ENCODE assay signal across 1 cellular context in the genomic region with DNA sequence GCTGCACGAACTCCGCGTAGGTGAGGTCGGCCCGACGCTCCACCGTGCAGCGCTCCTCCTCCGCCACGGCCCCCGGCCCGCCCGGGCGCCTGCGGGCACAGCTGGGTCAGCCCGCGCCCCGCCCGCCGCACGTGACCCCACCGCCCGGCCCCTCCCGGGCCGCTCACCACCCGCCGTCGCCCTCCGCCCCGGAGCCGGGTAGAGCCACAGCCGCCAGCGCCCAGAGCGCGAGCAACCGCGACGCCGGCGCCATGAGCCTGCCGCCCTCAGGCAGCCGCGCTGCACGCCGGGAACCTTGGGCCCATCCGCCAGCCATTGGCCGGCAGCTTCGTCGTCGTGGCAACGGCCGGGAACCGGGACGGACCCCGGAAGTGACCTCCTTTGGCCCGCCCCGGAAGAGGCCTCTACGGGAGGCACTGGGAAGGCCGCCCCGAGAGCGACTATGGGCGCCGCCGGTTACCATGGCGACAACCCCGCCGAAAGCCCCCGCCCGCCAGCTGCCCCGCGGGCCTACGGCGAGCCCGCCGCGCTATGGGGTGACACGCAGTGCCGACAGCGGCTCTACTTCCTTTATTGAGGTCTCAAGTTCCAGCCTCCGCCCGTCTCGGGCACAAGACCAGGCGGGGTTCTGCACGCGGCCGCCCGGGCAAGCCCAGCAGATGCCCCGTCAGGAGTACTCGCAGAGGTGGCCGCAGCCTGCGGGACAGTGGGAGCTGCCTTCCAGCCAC.
TF ChIP-seq lines count a peak whose summit lies in the region.

A gene with protein sequence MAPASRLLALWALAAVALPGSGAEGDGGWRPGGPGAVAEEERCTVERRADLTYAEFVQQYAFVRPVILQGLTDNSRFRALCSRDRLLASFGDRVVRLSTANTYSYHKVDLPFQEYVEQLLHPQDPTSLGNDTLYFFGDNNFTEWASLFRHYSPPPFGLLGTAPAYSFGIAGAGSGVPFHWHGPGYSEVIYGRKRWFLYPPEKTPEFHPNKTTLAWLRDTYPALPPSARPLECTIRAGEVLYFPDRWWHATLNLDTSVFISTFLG (minus strand): TSS at position 268 of the 728 bp plus-strand sequence. CDS start 15 bp downstream, at position 253.

TF ChIP-seq in HEK293, 187 proteins besides CTCF, POLR2A, EP300 and RAD21 (continued from another document):
- TF ChIP-seq, protein P1, sequence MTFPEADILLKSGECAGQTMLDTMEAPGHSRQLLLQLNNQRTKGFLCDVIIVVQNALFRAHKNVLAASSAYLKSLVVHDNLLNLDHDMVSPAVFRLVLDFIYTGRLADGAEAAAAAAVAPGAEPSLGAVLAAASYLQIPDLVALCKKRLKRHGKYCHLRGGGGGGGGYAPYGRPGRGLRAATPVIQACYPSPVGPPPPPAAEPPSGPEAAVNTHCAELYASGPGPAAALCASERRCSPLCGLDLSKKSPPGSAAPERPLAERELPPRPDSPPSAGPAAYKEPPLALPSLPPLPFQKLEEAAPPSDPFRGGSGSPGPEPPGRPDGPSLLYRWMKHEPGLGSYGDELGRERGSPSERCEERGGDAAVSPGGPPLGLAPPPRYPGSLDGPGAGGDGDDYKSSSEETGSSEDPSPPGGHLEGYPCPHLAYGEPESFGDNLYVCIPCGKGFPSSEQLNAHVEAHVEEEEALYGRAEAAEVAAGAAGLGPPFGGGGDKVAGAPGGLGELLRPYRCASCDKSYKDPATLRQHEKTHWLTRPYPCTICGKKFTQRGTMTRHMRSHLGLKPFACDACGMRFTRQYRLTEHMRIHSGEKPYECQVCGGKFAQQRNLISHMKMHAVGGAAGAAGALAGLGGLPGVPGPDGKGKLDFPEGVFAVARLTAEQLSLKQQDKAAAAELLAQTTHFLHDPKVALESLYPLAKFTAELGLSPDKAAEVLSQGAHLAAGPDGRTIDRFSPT (tag by site-specific recombination; IDR thresholded peaks at IDR 0.05): peak; percentile 71
- TF ChIP-seq, protein P2, sequence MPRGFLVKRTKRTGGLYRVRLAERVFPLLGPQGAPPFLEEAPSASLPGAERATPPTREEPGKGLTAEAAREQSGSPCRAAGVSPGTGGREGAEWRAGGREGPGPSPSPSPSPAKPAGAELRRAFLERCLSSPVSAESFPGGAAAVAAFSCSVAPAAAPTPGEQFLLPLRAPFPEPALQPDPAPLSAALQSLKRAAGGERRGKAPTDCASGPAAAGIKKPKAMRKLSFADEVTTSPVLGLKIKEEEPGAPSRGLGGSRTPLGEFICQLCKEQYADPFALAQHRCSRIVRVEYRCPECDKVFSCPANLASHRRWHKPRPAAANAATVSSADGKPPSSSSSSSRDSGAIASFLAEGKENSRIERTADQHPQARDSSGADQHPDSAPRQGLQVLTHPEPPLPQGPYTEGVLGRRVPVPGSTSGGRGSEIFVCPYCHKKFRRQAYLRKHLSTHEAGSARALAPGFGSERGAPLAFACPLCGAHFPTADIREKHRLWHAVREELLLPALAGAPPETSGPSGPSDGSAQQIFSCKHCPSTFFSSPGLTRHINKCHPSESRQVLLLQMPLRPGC (tag by site-specific recombination; IDR thresholded peaks at IDR 0.05): peak; percentile 64; the same call in 1 of the 2 replicates
- no peak for TF ChIP-seq TCF7L2 (IDR thresholded peaks at IDR 0.05; ENCODE audit: borderline replicate concordance, low read depth, low read length)
- TF ChIP-seq ZNF175 (tag by site-specific recombination; IDR thresholded peaks at IDR 0.05): no peak
- TF ChIP-seq, protein P3, sequence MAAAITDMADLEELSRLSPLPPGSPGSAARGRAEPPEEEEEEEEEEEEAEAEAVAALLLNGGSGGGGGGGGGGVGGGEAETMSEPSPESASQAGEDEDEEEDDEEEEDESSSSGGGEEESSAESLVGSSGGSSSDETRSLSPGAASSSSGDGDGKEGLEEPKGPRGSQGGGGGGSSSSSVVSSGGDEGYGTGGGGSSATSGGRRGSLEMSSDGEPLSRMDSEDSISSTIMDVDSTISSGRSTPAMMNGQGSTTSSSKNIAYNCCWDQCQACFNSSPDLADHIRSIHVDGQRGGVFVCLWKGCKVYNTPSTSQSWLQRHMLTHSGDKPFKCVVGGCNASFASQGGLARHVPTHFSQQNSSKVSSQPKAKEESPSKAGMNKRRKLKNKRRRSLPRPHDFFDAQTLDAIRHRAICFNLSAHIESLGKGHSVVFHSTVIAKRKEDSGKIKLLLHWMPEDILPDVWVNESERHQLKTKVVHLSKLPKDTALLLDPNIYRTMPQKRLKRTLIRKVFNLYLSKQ (tag by site-specific recombination; IDR thresholded peaks at IDR 0.05; ENCODE audit: borderline replicate concordance): no peak
- TF ChIP-seq ZNF677 (tag by site-specific recombination; IDR thresholded peaks at IDR 0.05): 0 out of 2 replicates have a peak, but pooled peaks have one; percentile 43
- TF ChIP-seq ZBTB8A (tag by site-specific recombination; IDR thresholded peaks at IDR 0.05): peak; percentile 96
- TF ChIP-seq ZNF830 (tag by site-specific recombination; IDR thresholded peaks at IDR 0.05; ENCODE audit: low read depth): no peak
- TF ChIP-seq YY2 (tag by site-specific recombination; IDR thresholded peaks at IDR 0.05): no peak; the same call in 1 of the 2 replicates
- TF ChIP-seq ZNF530 (tag by site-specific recombination; IDR thresholded peaks at IDR 0.05; ENCODE audit: low read depth): no peak
- peak; percentile 79 for TF ChIP-seq BCL11B (tag by site-specific recombination; IDR thresholded peaks at IDR 0.05; ENCODE audit: low read depth)
TF ChIP-seq in HEK293: peak in this region for 51.
